ENCODE assay signal across 12 cellular contexts in genomic region chr6:1605822-1606532, GRCh38. TPM values are rescaled to one million over a fixed set of nuclear protein-coding genes. Genes with fewer than 3 reads are reported as not detected.
DNase-seq lines count a peak whose midpoint lies in the region; ATAC-seq and TF ChIP-seq lines count a peak whose summit lies in the region.
"Had no signal": no experiment of that assay in that cellular context is flagged by ENCODE, and none has a peak within 500 bp of the region (broad histone marks: within the 10 kb centered on the region; RNA-seq: fewer than 3 reads in every experiment).

No MANE protein-coding gene starts in this region.

- no peak overlapping the region for H2BK5ac ChIP-seq in trophoblast cell (ENCODE audit: low read depth, low read length, poor library complexity)

- no peaks in the 10 kb centered on the region for H3K9me3 Mint-ChIP-seq in endothelial cell (ENCODE audit: unreplicated experiment)
- H3K9me3 Mint-ChIP-seq: T-helper 2 cell treated with Interferon-gamma antibody and Interleukin-4, amounts not matched to agents 5 μg/mL and 100 μg/mL, for 36 hours had no signal

- peaks cover 36% of the 10 kb centered on the region for H3K4me1 Mint-ChIP-seq in endothelial cell (ENCODE audit: unreplicated experiment)

- no peak overlapping the region for H3K23ac ChIP-seq in trophoblast cell (ENCODE audit: low read length)

- no peak overlapping the region for H4K8ac ChIP-seq in trophoblast cell (ENCODE audit: low read depth, low read length)

- H4K20me1 ChIP-seq in Karpas-422 (ENCODE audit: insufficient read depth, low read depth, low read length), result no peaks in the 10 kb centered on the region

- H4K91ac ChIP-seq in trophoblast cell (ENCODE audit: low read depth, low read length), result no peak overlapping the region

- no peaks in the 10 kb centered on the region for H3K9me3 ChIP-seq in Karpas-422 (ENCODE audit: low read length)
- H3K9me3 ChIP-seq in trophoblast cell (ENCODE audit: insufficient read depth, low read depth, low read length), result peaks cover 2% of the 10 kb centered on the region
- H3K9me3 ChIP-seq: A549 had no signal

- H2AFZ ChIP-seq in Karpas-422 (ENCODE audit: low read length) (no peak overlapping the region), trophoblast cell (ENCODE audit: insufficient read depth, low read length, poor library complexity) (no peak overlapping the region)

- H3K9ac ChIP-seq in Karpas-422 (ENCODE audit: low read length) (no peak overlapping the region), trophoblast cell (ENCODE audit: low read length) (no peak overlapping the region)

- H3K4me3 ChIP-seq in Karpas-422 (ENCODE audit: low read length), result no peak overlapping the region
- no peak overlapping the region for H3K4me3 ChIP-seq in trophoblast cell (ENCODE audit: low read depth, low read length)
- H3K4me3 ChIP-seq: A549 had no signal

- no peaks in the 10 kb centered on the region for H3K36me3 ChIP-seq in Karpas-422 (ENCODE audit: insufficient read depth, low read length)
- no peaks in the 10 kb centered on the region for H3K36me3 ChIP-seq in trophoblast cell (ENCODE audit: control insufficient read depth in 1 of 2, insufficient read depth in 2 of 2, low read length in 2 of 2)

- H2AK5ac ChIP-seq in trophoblast cell (ENCODE audit: low read length), result no peak overlapping the region

- DNase-seq in NCI-H82 (lab: John Stamatoyannopoulos, UW) (peak; percentile 48), NCI-H82 treated with DMSO at 0.1 percent for 48 hours (lab: John Stamatoyannopoulos, UW; ENCODE audit: unreplicated experiment) (no peak), Karpas-422 (peak; percentile 59), endothelial cell (ENCODE audit: low spot score) (peak; percentile 28), retina (peak; percentile 63), CD1c-positive myeloid dendritic cell (ENCODE audit: extremely low spot score) (no peak), trophoblast cell (no peak)
- DNase-seq: activated gamma-delta T cell, GDM1 had no signal

- H3K27ac ChIP-seq in Karpas-422 (ENCODE audit: low read length), result no peak overlapping the region
- no peak overlapping the region for H3K27ac ChIP-seq in trophoblast cell (ENCODE audit: low read depth, low read length)
- H3K27ac ChIP-seq: A549 had no signal

- peaks cover 19% of the 10 kb centered on the region for H3K27me3 Mint-ChIP-seq in endothelial cell (ENCODE audit: unreplicated experiment)

- H3K9me2 ChIP-seq in Karpas-422 (replicated peaks; ENCODE audit: insufficient read depth, low read length), result no peaks in the 10 kb centered on the region

- ATAC-seq in HG02840 (IDR thresholded peaks at IDR 0.05; ENCODE audit: low FRiP score, unreplicated experiment), result no peak
- ATAC-seq: A549 had no signal

- H3K79me1 ChIP-seq in trophoblast cell (ENCODE audit: low read length), result no peaks in the 10 kb centered on the region

- WGBS in trophoblast cell (ENCODE audit: extremely low coverage, insufficient coverage, insufficient read length), result no CpG with 5 or more reads among the region's 20 CpGs

- H3K14ac ChIP-seq in trophoblast cell (ENCODE audit: low read length), result no peak overlapping the region

- no peak overlapping the region for H2BK12ac ChIP-seq in trophoblast cell (ENCODE audit: low read length)

- TF ChIP-seq CTCF in endothelial cell (IDR thresholded peaks at IDR 0.05; ENCODE audit: unreplicated experiment), result no peak

- H3K36me3 Mint-ChIP-seq in endothelial cell (ENCODE audit: low read depth, unreplicated experiment), result peaks cover 3% of the 10 kb centered on the region

- no peak overlapping the region for H3K27ac Mint-ChIP-seq in endothelial cell (ENCODE audit: unreplicated experiment)
- H3K27ac Mint-ChIP-seq: T-helper 2 cell treated with Interferon-gamma antibody and Interleukin-4, amounts not matched to agents 5 μg/mL and 100 μg/mL, for 36 hours had no signal

- no peak overlapping the region for H3K4me2 ChIP-seq in Karpas-422 (ENCODE audit: low read depth, low read length, poor library complexity, severe bottlenecking)
- no peak overlapping the region for H3K4me2 ChIP-seq in trophoblast cell (ENCODE audit: low read length)
- H3K4me2 ChIP-seq: A549 had no signal

- H4K12ac ChIP-seq in trophoblast cell (ENCODE audit: low read depth, low read length), result no peak overlapping the region

- no peaks in the 10 kb centered on the region for H3K79me2 ChIP-seq in Karpas-422 (ENCODE audit: low read length)
- no peaks in the 10 kb centered on the region for H3K79me2 ChIP-seq in trophoblast cell (ENCODE audit: control insufficient read depth, insufficient read depth, low read length, poor library complexity)

- no peaks in the 10 kb centered on the region for H3K27me3 ChIP-seq in Karpas-422 (ENCODE audit: low read length)
- H3K27me3 ChIP-seq in trophoblast cell (ENCODE audit: insufficient read depth, low read length), result peaks cover 64% of the 10 kb centered on the region

- H3K4me3 Mint-ChIP-seq in endothelial cell (ENCODE audit: unreplicated experiment), result peak overlapping the region; percentile 92

- no peak overlapping the region for H3K18ac ChIP-seq in trophoblast cell (ENCODE audit: low read length)

- no peak overlapping the region for H2BK120ac ChIP-seq in trophoblast cell (ENCODE audit: insufficient read depth, low read length, poor library complexity)

- no peak overlapping the region for H3K4ac ChIP-seq in trophoblast cell (ENCODE audit: low read depth, low read length)

- H3K4me1 ChIP-seq in Karpas-422 (ENCODE audit: low read length), result peaks cover 2% of the 10 kb centered on the region; the same call in 1 of the 2 replicates
- peaks cover 29 to 31% of the 10 kb centered on the region in 2 experiments for H3K4me1 ChIP-seq in trophoblast cell (ENCODE audit: control insufficient read depth in 1 of 2, insufficient read depth in 2 of 2, low read length in 2 of 2)
- H3K4me1 ChIP-seq: A549 had no signal

RNA-seq across cellular contexts. Expression of gene FOXC1, which starts 3.7 kb away (rescaled TPM):
- total RNA-seq in Karpas-422 (2014; rRNA removed; shearing (Covaris generic); ENCODE audit: low replicate concordance), result not detected in 2 replicates
- total RNA-seq in endothelial cell (ENCODE audit: unreplicated experiment), result 112 TPM
- polyA plus RNA-seq in trophoblast cell (2013), result 0.46 and 0.59 TPM in 2 replicates

Comparison
In these comparisons a context has a peak if more than half of its experiments do, and no peak if none do; other contexts are left out.
1. DNase-seq: peak in NCI-H82 (single experiment), Karpas-422 (single experiment), endothelial cell (single experiment) and retina (single experiment); none in NCI-H82 treated with DMSO at 0.1 percent for 48 hours (single experiment), CD1c-positive myeloid dendritic cell (single experiment) and trophoblast cell (0 of 2).
2. RNA of gene FOXC1, which starts 3.7 kb away (total RNA-seq): 112 TPM in endothelial cell (single experiment); not detected in Karpas-422; every median in the first group is over 100 times any median in the second.